ENCODE assay signal across 2 cellular contexts in genomic region chr14:93702946-93703345, GRCh38.
TF ChIP-seq lines count a peak whose summit lies in the region.

No MANE protein-coding gene starts in this region.

TF ChIP-seq in HCT116, 20 proteins besides CTCF, POLR2A, EP300 and RAD21 (continued from another document):
- TF ChIP-seq ZBTB33 (IDR thresholded peaks at IDR 0.05; ENCODE audit: extremely low read depth, insufficient replicate concordance, low read length): no peak
- TF ChIP-seq POLR2AphosphoS5 (IDR thresholded peaks at IDR 0.05; ENCODE audit: low read depth, low read length): no peak
- no peak for TF ChIP-seq ELF1 (IDR thresholded peaks at IDR 0.05; ENCODE audit: borderline replicate concordance, low read depth)
- TF ChIP-seq SRF (IDR thresholded peaks at IDR 0.05; ENCODE audit: low read depth): no peak
- no peak for TF ChIP-seq CEBPB (IDR thresholded peaks at IDR 0.05; ENCODE audit: low read depth)
- no peak for TF ChIP-seq EZH2phosphoT487 (IDR thresholded peaks at IDR 0.05; ENCODE audit: borderline replicate concordance)
- TF ChIP-seq ZNF274 (IDR thresholded peaks at IDR 0.05; ENCODE audit: low read depth, low read length): no peak
- TF ChIP-seq FOSL1 (IDR thresholded peaks at IDR 0.05; ENCODE audit: low read depth): no peak
- TF ChIP-seq EGR1 (IDR thresholded peaks at IDR 0.05; ENCODE audit: low read depth): no peak
- no peak for TF ChIP-seq REST (IDR thresholded peaks at IDR 0.05; ENCODE audit: low read depth)
- no peak for TF ChIP-seq MAX (IDR thresholded peaks at IDR 0.05)

TF ChIP-seq in K562, 482 proteins besides CTCF, POLR2A, EP300 and RAD21 (continued from another document):
- TF ChIP-seq USF2 (CRISPR knock-in tag; IDR thresholded peaks at IDR 0.05): peak; percentile 42
